In genomic region chr10:48306265-48306869, GRCh38 we compare ENCODE assay signal across 8 cellular contexts. TPM values are rescaled to one million over a fixed set of nuclear protein-coding genes. Genes with fewer than 3 reads are reported as not detected.
DNase-seq lines count a peak whose midpoint lies in the region; ATAC-seq lines count a peak whose summit lies in the region.

Gene MAPK8, plus strand, starts transcription at chr10:48306677. Its CDS starts 94,984 bp downstream, at chr10:48401661.

- peaks cover 0 to 2% (median 0%) of the 10 kb centered on the region in 3 donors for H3K36me3 Mint-ChIP-seq in CD8-positive, alpha-beta memory T cell

- peak; percentile 86 for ATAC-seq in GM19468 (IDR thresholded peaks at IDR 0.05; ENCODE audit: extremely low read depth, unreplicated experiment)

- H3K4me3 Mint-ChIP-seq in CD8-positive, alpha-beta memory T cell, result peak within 1 kb of the TSS; percentile 77 to 91 (median 88)

- peaks cover 25% of the 10 kb centered on the region for H3K4me1 ChIP-seq in CD8-positive, alpha-beta memory T cell (ENCODE audit: insufficient read depth, low read length)

- peak within 1 kb of the TSS; percentile 83 for H3K4me3 ChIP-seq in CD8-positive, alpha-beta memory T cell (ENCODE audit: low read length)

- no peaks in the 10 kb centered on the region for H3K27me3 ChIP-seq in CD8-positive, alpha-beta memory T cell (ENCODE audit: insufficient read depth, low read length, poor library complexity, severe bottlenecking)

- H3K27ac Mint-ChIP-seq in CD8-positive, alpha-beta memory T cell, result peak within 1 kb of the TSS; percentile 70 to 93 (median 90)

- POLR2A ChIA-PET in CD8-positive, alpha-beta memory T cell (lab: Charles Lee), result no interaction called here

- CTCF ChIA-PET in CD8-positive, alpha-beta memory T cell (lab: Charles Lee), result no interaction called here

- peaks cover 15 to 43% (median 31%) of the 10 kb centered on the region in 3 donors for H3K4me1 Mint-ChIP-seq in CD8-positive, alpha-beta memory T cell

- no peaks in the 10 kb centered on the region for H3K9me3 ChIP-seq in CD8-positive, alpha-beta memory T cell (ENCODE audit: low read length)

- peak within 1 kb of the TSS; percentile 64 for H3K27ac ChIP-seq in CD8-positive, alpha-beta memory T cell (ENCODE audit: low read depth, low read length)

- H3K9me3 Mint-ChIP-seq in CD8-positive, alpha-beta memory T cell, result no peaks in the 10 kb centered on the region

- H3K27me3 Mint-ChIP-seq in CD8-positive, alpha-beta memory T cell, result no peaks in the 10 kb centered on the region

- H3K36me3 ChIP-seq in CD8-positive, alpha-beta memory T cell (ENCODE audit: insufficient read depth, low read length), result no peaks in the 10 kb centered on the region

- peak; percentile 91 to 95 (median 93) for DNase-seq in CD8-positive, alpha-beta memory T cell
- peak; percentile 30 for DNase-seq in HS-27A (ENCODE audit: low read depth)
- peak; percentile 51 for DNase-seq in NK-92 (lab: John Stamatoyannopoulos, UW; ENCODE audit: unreplicated experiment)
- peak; percentile 97 for DNase-seq in activated CD8-positive, alpha-beta memory T cell treated with anti-CD3 and anti-CD28 coated beads for 24 hours
- DNase-seq in effector CD8-positive, alpha-beta T cell (lab: John Stamatoyannopoulos, UW), result peak; percentile 85
- peak; percentile 84 to 91 for DNase-seq in lung microvascular endothelial cell (ENCODE audit: low read depth in 2 of 2)
- DNase-seq in stimulated activated CD4-positive, alpha-beta T cell treated with anti-CD3 and anti-CD28 coated beads, TNF-alpha, amount 100 ng/mL, for 48 hours (ENCODE audit: low read depth in 3 of 3), result peak; percentile 80 to 88 (median 83)

RNA-seq across cellular contexts. Expression of gene MAPK8, which starts in this region (rescaled TPM):
- 10 to 100 TPM; 38.8 to 43.5 TPM for total RNA-seq in CD8-positive, alpha-beta memory T cell
- 20.5 TPM for polyA plus RNA-seq in CD8-positive, alpha-beta memory T cell
- total RNA-seq in lung microvascular endothelial cell, result 24.0 and 37.3 TPM in 2 replicates

Comparison
In these comparisons a context has a peak if more than half of its experiments do, and no peak if none do; other contexts are left out.
1. Peak in every context shown above with its lines: DNase-seq, ATAC-seq, H3K4me3 ChIP-seq and H3K27ac ChIP-seq.
2. DNase-seq: peak in every context shown above with its lines; median percentile 97 in activated CD8-positive, alpha-beta memory T cell treated with anti-CD3 and anti-CD28 coated beads for 24 hours; 93 in CD8-positive, alpha-beta memory T cell; 88 in lung microvascular endothelial cell; 85 in effector CD8-positive, alpha-beta T cell; 83 in stimulated activated CD4-positive, alpha-beta T cell treated with anti-CD3 and anti-CD28 coated beads, TNF-alpha, amount 100 ng/mL, for 48 hours; 51 in NK-92; 30 in HS-27A.